In genomic region chr3:187665010-187665409, GRCh38 we compare ENCODE assay signal across 30 cellular contexts. TPM values are rescaled to one million over a fixed set of nuclear protein-coding genes. Genes with fewer than 3 reads are reported as not detected.
"Had no signal": no experiment of that assay in that cellular context is flagged by ENCODE, and none has a peak within 500 bp of the region (broad histone marks: within the 10 kb centered on the region; RNA-seq: fewer than 3 reads in every experiment).

No MANE protein-coding gene starts in this region.

- H3K36me3 Mint-ChIP-seq: neural progenitor cell; stimulated activated memory B cell treated with anti-CD40 and anti-IgM and Interleukin-4, amounts not matched to agents 10 μg/mL and 1 μg/mL and 100 μg/mL, for 72 hours had no signal

- H3K4me3 Mint-ChIP-seq: dendritic cell treated with granulocyte-macrophage colony-stimulating factor and Interleukin-4, amounts not matched to agents 40 ng/mL and 50 ng/mL, for 4 days; endodermal cell; nephron; neural progenitor cell; stimulated activated memory B cell treated with anti-CD40 and anti-IgM and Interleukin-4, amounts not matched to agents 10 μg/mL and 1 μg/mL and 100 μg/mL, for 72 hours had no signal

- ATAC-seq: esophagus mucosa; gastrocnemius medialis; left ventricle myocardium superior; lower lobe of right lung; sciatic nerve; stimulated activated memory B cell treated with anti-CD40 and anti-IgM and Interleukin-4, amounts not matched to agents 10 μg/mL and 1 μg/mL and 100 μg/mL, for 72 hours had no signal

- H3K27ac Mint-ChIP-seq: dendritic cell treated with granulocyte-macrophage colony-stimulating factor and Interleukin-4, amounts not matched to agents 40 ng/mL and 50 ng/mL, for 4 days; endodermal cell; nephron; neural progenitor cell; progenitor cell of endocrine pancreas; stimulated activated memory B cell treated with anti-CD40 and anti-IgM and Interleukin-4, amounts not matched to agents 10 μg/mL and 1 μg/mL and 100 μg/mL, for 72 hours had no signal

- DNase-seq: colonic mucosa; effector CD8-positive, alpha-beta T cell; endodermal cell; foreskin fibroblast; gastrocnemius medialis; head of caudate nucleus; left ventricle myocardium superior; lower lobe of right lung; stimulated activated CD4-positive, alpha-beta T cell treated with anti-CD3 and anti-CD28 coated beads, Interleukin-12 subunit alpha, Interleukin-12 subunit beta, amount 100 ng/mL, for 4 hours; stimulated activated CD4-positive, alpha-beta T cell treated with anti-CD3 and anti-CD28 coated beads, Interleukin-2, amount 100 ng/mL, for 24 hours; stimulated activated CD4-positive, alpha-beta T cell treated with anti-CD3 and anti-CD28 coated beads, Interleukin-4, amount 100 ng/mL, for 24 hours; stomach; thyroid gland; trophoblast cell had no signal

- H3K9me3 Mint-ChIP-seq: endodermal cell, nephron, neural progenitor cell had no signal

RNA-seq across cellular contexts. Expression of gene SST, which starts 5.2 kb away (rescaled TPM):
- total RNA-seq: endodermal cell, esophagus mucosa, gastrocnemius medialis, glomerular endothelial cell, left ventricle myocardium superior, lower lobe of right lung, mononuclear cell, osteoblast, right atrium auricular region, sciatic nerve, smooth muscle cell, subcutaneous adipose tissue had no signal

RNA-seq across cellular contexts. Expression of gene RTP2, which starts 37.3 kb away (rescaled TPM):
- total RNA-seq: colonic mucosa, endodermal cell, esophagus mucosa, glomerular endothelial cell, left ventricle myocardium superior, lower lobe of right lung, mononuclear cell, osteoblast, progenitor cell of endocrine pancreas, right atrium auricular region, sciatic nerve, smooth muscle cell, stomach, subcutaneous adipose tissue, temporal lobe, thyroid gland, ureter, vagina had no signal
